ENCODE assay signal across 21 cellular contexts in genomic region chr12:6068226-6068625, GRCh38. TPM values are rescaled to one million over a fixed set of nuclear protein-coding genes. Genes with fewer than 3 reads are reported as not detected.
"Had no signal": no experiment of that assay in that cellular context is flagged by ENCODE, and none has a peak within 500 bp of the region (broad histone marks: within the 10 kb centered on the region; RNA-seq: fewer than 3 reads in every experiment).

No MANE protein-coding gene starts in this region.

- H3K27ac ChIP-seq: ascending aorta, colonic mucosa, epithelial cell of prostate, neutrophil, parathyroid adenoma, WERI-Rb-1 had no signal

- H3K4me1 ChIP-seq: breast epithelium, colonic mucosa had no signal

- H3K4me3 Mint-ChIP-seq: activated CD8-positive, alpha-beta T cell treated with anti-CD3 and anti-CD28 coated beads, Interleukin-2, amount 10 ng/mL, durations not matched to agents 7 days and 5 days; activated T-helper 1 cell treated with anti-CD3 and anti-CD28 coated beads, Interleukin-12 subunit alpha, Interleukin-12 subunit beta, Interleukin-2, Interleukin-4 antibody, amounts not matched to agents 30 ng/mL and 10 ng/mL and 1 ng/mL, durations not matched to agents 14 hours and 24 hours and 36 hours; mesothelial cell of epicardium; natural killer cell had no signal

- H3K4me3 ChIP-seq: ascending aorta, breast epithelium, colonic mucosa, heart right ventricle had no signal

- H3K27ac Mint-ChIP-seq: activated CD8-positive, alpha-beta T cell treated with anti-CD3 and anti-CD28 coated beads, Interleukin-2, amount 10 ng/mL, durations not matched to agents 7 days and 5 days; activated naive CD4-positive, alpha-beta T cell treated with anti-CD3 and anti-CD28 coated beads, Interleukin-2, amount 50 U/mL, for 72 hours; activated T-helper 1 cell treated with anti-CD3 and anti-CD28 coated beads, Interleukin-12 subunit alpha, Interleukin-12 subunit beta, Interleukin-2, Interleukin-4 antibody, amounts not matched to agents 30 ng/mL and 10 ng/mL and 1 ng/mL, durations not matched to agents 14 hours and 24 hours and 36 hours; mesothelial cell of epicardium; natural killer cell had no signal

- DNase-seq: activated CD4-positive, alpha-beta T cell treated with anti-CD3 and anti-CD28 coated beads, Interleukin-2, amount 50 U/mL, for 1 hour; activated CD4-positive, CD25-positive, alpha-beta regulatory T cell treated with anti-CD3 and anti-CD28 coated beads, Interleukin-2, amount 50 U/mL, for 72 hours; activated CD8-positive, alpha-beta T cell treated with anti-CD3 and anti-CD28 coated beads, Interleukin-2, amount 10 ng/mL, durations not matched to agents 7 days and 5 days; activated gamma-delta T cell; colonic mucosa; kidney; natural killer cell; stimulated activated CD4-positive, alpha-beta T cell treated with anti-CD3 and anti-CD28 coated beads, Interleukin-12 subunit alpha, Interleukin-12 subunit beta, amount 100 ng/mL, for 4 hours; stimulated activated CD4-positive, alpha-beta T cell treated with anti-CD3 and anti-CD28 coated beads, Interleukin-4, amount 100 ng/mL, for 4 hours; stimulated activated naive CD8-positive, alpha-beta T cell treated with anti-CD3 and anti-CD28 coated beads, Interleukin-15, Interleukin-2, amounts not matched to agents 100 U/mL and 50 U/mL, for 24 hours; T-helper 1 cell had no signal

- H3K9ac ChIP-seq: parathyroid adenoma had no signal

- H3K36me3 ChIP-seq: ascending aorta, breast epithelium, colonic mucosa, neutrophil, WERI-Rb-1 had no signal

- H3K9me3 ChIP-seq: ascending aorta, breast epithelium, colonic mucosa, heart right ventricle, neutrophil had no signal

- ATAC-seq: activated CD8-positive, alpha-beta T cell treated with anti-CD3 and anti-CD28 coated beads, Interleukin-2, amount 10 ng/mL, durations not matched to agents 7 days and 5 days; activated naive CD4-positive, alpha-beta T cell treated with anti-CD3 and anti-CD28 coated beads, Interleukin-2, amount 50 U/mL, for 72 hours; natural killer cell; stimulated activated naive CD8-positive, alpha-beta T cell treated with anti-CD3 and anti-CD28 coated beads, Interleukin-15, Interleukin-2, amounts not matched to agents 100 U/mL and 50 U/mL, for 24 hours had no signal

- H3K9me3 Mint-ChIP-seq: activated naive CD4-positive, alpha-beta T cell treated with anti-CD3 and anti-CD28 coated beads, Interleukin-2, amount 50 U/mL, for 72 hours; activated T-helper 1 cell treated with anti-CD3 and anti-CD28 coated beads, Interleukin-12 subunit alpha, Interleukin-12 subunit beta, Interleukin-2, Interleukin-4 antibody, amounts not matched to agents 30 ng/mL and 10 ng/mL and 1 ng/mL, durations not matched to agents 14 hours and 24 hours and 36 hours; mesothelial cell of epicardium; natural killer cell had no signal

- H3K27me3 ChIP-seq: ascending aorta, breast epithelium, colonic mucosa had no signal

- H3K36me3 Mint-ChIP-seq: activated naive CD4-positive, alpha-beta T cell treated with anti-CD3 and anti-CD28 coated beads, Interleukin-2, amount 50 U/mL, for 72 hours; mesothelial cell of epicardium; natural killer cell had no signal

- H3K79me2 ChIP-seq: parathyroid adenoma had no signal

RNA-seq across cellular contexts. Expression of gene VWF, which starts 56.2 kb away (rescaled TPM):
- total RNA-seq: activated CD8-positive, alpha-beta T cell treated with anti-CD3 and anti-CD28 coated beads, Interleukin-2, amount 10 ng/mL, durations not matched to agents 7 days and 5 days; activated T-helper 1 cell treated with anti-CD3 and anti-CD28 coated beads, Interleukin-12 subunit alpha, Interleukin-12 subunit beta, Interleukin-2, Interleukin-4 antibody, amounts not matched to agents 30 ng/mL and 10 ng/mL and 1 ng/mL, durations not matched to agents 14 hours and 24 hours and 36 hours had no signal
